In the genomic region with DNA sequence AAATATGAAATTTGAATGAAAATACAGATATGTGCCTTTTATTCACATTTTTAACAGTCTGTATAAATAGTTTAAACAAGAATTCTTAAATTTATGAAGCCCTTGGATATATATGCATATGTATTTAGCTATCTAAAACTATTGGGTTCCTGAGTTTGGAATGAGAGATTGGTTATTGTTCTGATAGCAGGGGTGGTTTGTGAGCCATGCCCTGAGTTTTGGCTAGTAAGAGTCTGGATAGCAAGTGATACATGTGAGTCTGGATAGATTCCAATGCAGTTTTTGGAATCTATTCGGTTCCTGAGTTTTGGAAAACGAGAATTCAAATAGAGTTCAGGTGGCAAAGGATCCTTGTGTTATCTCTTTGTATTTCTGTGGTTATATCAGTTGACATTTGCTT, we compare ENCODE assay signal across 8 cellular contexts. TPM values are rescaled to one million over a fixed set of nuclear protein-coding genes. Genes with fewer than 3 reads are reported as not detected.
DNase-seq lines count a peak whose midpoint lies in the region; ATAC-seq, FAIRE-seq and TF ChIP-seq lines count a peak whose summit lies in the region.

No MANE protein-coding gene starts in this region.

- H3K36me3 ChIP-seq in cardiac muscle cell (no peaks in the 10 kb centered on the region), keratinocyte (ENCODE audit: control insufficient read depth in 2 of 2, extremely low read depth in 1 of 2, insufficient read depth in 2 of 2, low read length in 2 of 2) (no peaks in the 10 kb centered on the region), thoracic aorta (no peaks in the 10 kb centered on the region)

- dilution Hi-C loops in keratinocyte (cut with MboI; ENCODE audit: extremely low pct_ligation_motif_present, low sequenced_read_pairs), result no loop called here

- H3K9ac ChIP-seq in keratinocyte (ENCODE audit: control insufficient read depth, extremely low read depth, insufficient read depth, low read length), result no peak overlapping the region

- H3K9me1 ChIP-seq in keratinocyte (ENCODE audit: control insufficient read depth, extremely low read depth, insufficient read depth, low read length), result no peaks in the 10 kb centered on the region

- H3K4me1 ChIP-seq in cardiac muscle cell (ENCODE audit: low read depth) (peaks cover 41% of the 10 kb centered on the region), keratinocyte (ENCODE audit: control insufficient read depth, extremely low read depth, insufficient read depth, low read length) (peaks cover 30% of the 10 kb centered on the region), thoracic aorta (ENCODE audit: control insufficient read depth in 1 of 2, low read depth in 2 of 2) (peaks cover 35 to 40% of the 10 kb centered on the region in 2 donors)

- H3K79me2 ChIP-seq in keratinocyte (ENCODE audit: control insufficient read depth, insufficient read depth, low read length), result peaks cover 71% of the 10 kb centered on the region

- H3K27ac ChIP-seq in cardiac muscle cell (no peak overlapping the region), keratinocyte (ENCODE audit: control insufficient read depth, insufficient read depth, low read length) (no peak overlapping the region), thoracic aorta (no peak overlapping the region)

- H3K4me3 ChIP-seq in cardiac muscle cell (peak overlapping the region; percentile 80), keratinocyte (ENCODE audit: control insufficient read depth in 2 of 3, extremely low read depth in 1 of 3, insufficient read depth in 2 of 3, low read depth in 1 of 3, low read length in 3 of 3) (peak overlapping the region in 2 of 3 experiments; percentile 83 to 93), thoracic aorta (peak overlapping the region; percentile 89)

- no peak overlapping the region for H2AFZ ChIP-seq in keratinocyte (ENCODE audit: control insufficient read depth, low read length)

- H3K4me1 Mint-ChIP-seq in activated T-helper 17 cell treated with anti-CD3 and anti-CD28 coated beads, Interleukin-2, amount 50 U/mL, for 72 hours, result peaks cover 42% of the 10 kb centered on the region

- peak overlapping the region; percentile 98 for H3K4me3 Mint-ChIP-seq in activated T-helper 17 cell treated with anti-CD3 and anti-CD28 coated beads, Interleukin-2, amount 50 U/mL, for 72 hours

- no peaks in the 10 kb centered on the region for H3K27me3 Mint-ChIP-seq in activated T-helper 17 cell treated with anti-CD3 and anti-CD28 coated beads, Interleukin-2, amount 50 U/mL, for 72 hours

- ATAC-seq in left ventricle myocardium superior, result no peak
- no peak for ATAC-seq in activated T-helper 17 cell treated with anti-CD3 and anti-CD28 coated beads, Interleukin-2, amount 50 U/mL, for 72 hours (replicated peaks)
- ATAC-seq in thoracic aorta (ENCODE audit: insufficient number of reproducible peaks, low FRiP score, low read depth), result no peak
- ATAC-seq in HG03025 (IDR thresholded peaks at IDR 0.05; ENCODE audit: low FRiP score, unreplicated experiment), result no peak
- ATAC-seq in GM18909 (IDR thresholded peaks at IDR 0.05; ENCODE audit: poor library complexity, unreplicated experiment), result no peak

- H3K9me3 Mint-ChIP-seq in activated T-helper 17 cell treated with anti-CD3 and anti-CD28 coated beads, Interleukin-2, amount 50 U/mL, for 72 hours, result no peaks in the 10 kb centered on the region

- FAIRE-seq in keratinocyte (lab: Jason Lieb, UNC), result no peak

- H3K36me3 Mint-ChIP-seq in activated T-helper 17 cell treated with anti-CD3 and anti-CD28 coated beads, Interleukin-2, amount 50 U/mL, for 72 hours (ENCODE audit: low read depth), result peaks cover 12% of the 10 kb centered on the region

- H3K9me3 ChIP-seq in cardiac muscle cell (ENCODE audit: low read depth), result no peaks in the 10 kb centered on the region
- no peaks in the 10 kb centered on the region for H3K9me3 ChIP-seq in keratinocyte (ENCODE audit: control insufficient read depth, low read depth, low read length)
- no peaks in the 10 kb centered on the region for H3K9me3 ChIP-seq in thoracic aorta

- H4K20me1 ChIP-seq in keratinocyte (ENCODE audit: control insufficient read depth, extremely low read depth, insufficient read depth, low read length), result no peaks in the 10 kb centered on the region

- H3K27me3 ChIP-seq in cardiac muscle cell (no peaks in the 10 kb centered on the region), keratinocyte (ENCODE audit: control insufficient read depth, extremely low read depth, insufficient read depth, low read length) (no peaks in the 10 kb centered on the region), thoracic aorta (replicated peaks; ENCODE audit: insufficient read depth) (no peaks in the 10 kb centered on the region)

- H3K4me2 ChIP-seq in keratinocyte (ENCODE audit: control insufficient read depth, extremely low read depth, insufficient read depth, low read depth, low read length), result peak overlapping the region; percentile 93

- no peak overlapping the region for H3K27ac Mint-ChIP-seq in activated T-helper 17 cell treated with anti-CD3 and anti-CD28 coated beads, Interleukin-2, amount 50 U/mL, for 72 hours

- DNase-seq in cardiac muscle cell (ENCODE audit: low read depth in 1 of 2, low spot score in 1 of 2) (peak in 1 of 2 donors; percentile 21), left ventricle myocardium superior (no peak), keratinocyte (ENCODE audit: low read depth, low spot score) (no peak), thoracic aorta (ENCODE audit: low spot score) (no peak), NCI-H446 treated with DMSO at 0.1 percent for 48 hours (lab: John Stamatoyannopoulos, UW) (no peak)

- intact Hi-C loops in left ventricle myocardium superior (cut with micrococcal nuclease), result no loop called here

- TF ChIP-seq CTCF in cardiac muscle cell (IDR thresholded peaks at IDR 0.05; ENCODE audit: low read depth, low read length) (no peak), keratinocyte (optimal IDR thresholded peaks at IDR 0.05 in 1 of 3, IDR thresholded peaks at IDR 0.05 in 1 of 3, conservative IDR thresholded peaks at IDR 0.05 in 1 of 3; ENCODE audit: extremely low read depth in 1 of 3, insufficient read depth in 2 of 3, low read length in 3 of 3) (no peak), thoracic aorta (IDR thresholded peaks at IDR 0.05) (no peak)

RNA-seq across cellular contexts. Expression of gene MAN1A2, which starts 2.8 kb away (rescaled TPM):
- total RNA-seq in cardiac muscle cell, result 20.0 and 20.6 TPM in 2 replicates
- polyA plus RNA-seq in cardiac muscle cell, result 30.0 and 33.7 TPM in 2 replicates
- total RNA-seq in left ventricle myocardium superior, result 24.0 TPM
- 10 to 100 TPM; 26.1 to 26.5 TPM for total RNA-seq in activated T-helper 17 cell treated with anti-CD3 and anti-CD28 coated beads, Interleukin-2, amount 50 U/mL, for 72 hours
- polyA plus RNA-seq in keratinocyte, result 13.6 to 23.1 TPM (median 19.0 TPM) in 3 replicates
- 8.5 TPM for polyA plus RNA-seq in keratinocyte (2011; ENCODE audit: low read depth)
- 7.7 and 10.6 TPM in 2 replicates for polyA plus RNA-seq in keratinocyte (2011; cell fraction: cytosol; rRNA removed)
- 13.1 and 19.7 TPM in 2 replicates for polyA plus RNA-seq in keratinocyte (2011; cell fraction: nucleus; rRNA removed)
- polyA plus RNA-seq in keratinocyte (2012; ENCODE audit: low replicate concordance), result 7.3 and 18.1 TPM in 2 replicates
- polyA minus RNA-seq in keratinocyte, result 26.6 to 42.9 TPM (median 38.1 TPM) in 3 replicates
- 14.6 TPM for polyA minus RNA-seq in keratinocyte (2011; cell fraction: cytosol; rRNA and poly(A)+ RNA removed)
- polyA minus RNA-seq in keratinocyte (2011; cell fraction: nucleus; rRNA and poly(A)+ RNA removed), result 18.3 and 31.5 TPM in 2 replicates
- 10 to 100 TPM; 27.1 to 48.7 TPM for total RNA-seq in thoracic aorta
